In the genomic region with DNA sequence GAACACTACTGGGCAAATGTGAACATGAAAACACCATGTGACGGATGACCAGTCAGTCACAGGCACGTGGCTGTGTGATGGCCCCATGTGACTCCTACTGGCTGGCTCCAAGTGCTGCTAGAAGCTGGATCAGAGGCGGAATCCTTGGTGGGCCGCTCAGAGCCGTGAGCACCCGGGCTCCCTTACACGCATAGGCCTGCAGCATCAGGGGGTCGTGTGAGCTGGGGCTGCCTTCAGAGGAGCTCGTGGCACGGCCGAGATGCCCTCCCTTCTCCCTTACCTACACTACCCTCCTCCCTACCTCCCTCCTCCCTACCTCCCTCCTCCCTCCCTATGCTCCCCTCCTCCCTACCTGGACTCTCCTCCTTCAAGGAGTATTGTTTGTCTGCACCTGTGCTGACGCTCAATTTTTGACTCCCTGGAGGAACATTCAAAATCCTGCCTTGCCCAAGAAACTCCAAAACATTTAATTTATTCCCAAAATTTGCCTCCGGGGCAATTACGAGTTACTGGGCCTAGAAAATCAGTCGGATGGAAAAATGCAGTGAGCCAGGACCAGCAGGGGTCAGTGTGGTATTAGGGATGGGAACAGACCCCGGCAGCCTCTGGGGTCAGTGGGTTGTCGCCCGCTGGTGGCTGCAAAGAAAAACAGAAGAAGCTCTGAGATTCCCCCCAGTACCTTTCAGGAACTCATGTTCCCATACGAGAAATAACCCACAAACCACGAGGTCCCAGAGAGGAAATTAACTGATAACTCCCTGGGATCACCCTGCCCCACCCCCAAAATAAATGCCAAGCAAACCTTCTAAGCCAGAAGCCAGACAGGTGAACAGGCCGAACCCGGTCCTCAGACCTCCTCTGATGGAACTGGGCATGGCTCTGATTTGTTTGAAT, we compare ENCODE assay signal across 8 cellular contexts.
DNase-seq lines count a peak whose midpoint lies in the region; ATAC-seq and TF ChIP-seq lines count a peak whose summit lies in the region.

No MANE protein-coding gene starts in this region.

- H3K27me3 ChIP-seq in MG63: no peaks in the 10 kb centered on the region
- H3K27me3 ChIP-seq in prostate gland (replicated peaks; ENCODE audit: insufficient read depth): no peaks in the 10 kb centered on the region

- H3K27ac ChIP-seq in prostate gland: no peak overlapping the region

- DNase-seq in ELR (ENCODE audit: low read depth) (peak; percentile 88), MG63 (peak; percentile 70), SHP77 treated with DMSO at 0.1 percent for 48 hours (lab: John Stamatoyannopoulos, UW) (peak; percentile 58), globus pallidus (ENCODE audit: low spot score) (peak; percentile 89), prostate gland (ENCODE audit: low spot score) (peak; percentile 64)
- peak in 3 of 4 experiments; percentile 17 to 59 (median 55) for DNase-seq in activated naive CD4-positive, alpha-beta T cell (lab: John Stamatoyannopoulos, UW)

- H3K9me3 ChIP-seq in MG63 (no peaks in the 10 kb centered on the region), prostate gland (no peaks in the 10 kb centered on the region)

- no peak for ATAC-seq in HG02571 (IDR thresholded peaks at IDR 0.05; ENCODE audit: unreplicated experiment)
- ATAC-seq in GM18861 (IDR thresholded peaks at IDR 0.05; ENCODE audit: unreplicated experiment): no peak

- H3K4me3 ChIP-seq in MG63 (no peak overlapping the region), prostate gland (no peak overlapping the region)

- peak; percentile 73 to 93 (median 89) for TF ChIP-seq CTCF in prostate gland (IDR thresholded peaks at IDR 0.05)

- WGBS in prostate gland: 36% methylated on average over 22 of the region's 22 CpGs

- no peaks in the 10 kb centered on the region for H3K36me3 ChIP-seq in MG63
- no peaks in the 10 kb centered on the region for H3K36me3 ChIP-seq in prostate gland

- H3K4me1 ChIP-seq in prostate gland (replicated peaks): no peaks in the 10 kb centered on the region

- TF ChIP-seq POLR2A in prostate gland (IDR thresholded peaks at IDR 0.05): no peak

- intact Hi-C loops in prostate gland (cut with DNase I): loop anchor here (2.0 to 5.0 kb wide), 2 partner anchors 174 to 322 kb away; no protein-coding TSS in a partner anchor
